In the genomic region with DNA sequence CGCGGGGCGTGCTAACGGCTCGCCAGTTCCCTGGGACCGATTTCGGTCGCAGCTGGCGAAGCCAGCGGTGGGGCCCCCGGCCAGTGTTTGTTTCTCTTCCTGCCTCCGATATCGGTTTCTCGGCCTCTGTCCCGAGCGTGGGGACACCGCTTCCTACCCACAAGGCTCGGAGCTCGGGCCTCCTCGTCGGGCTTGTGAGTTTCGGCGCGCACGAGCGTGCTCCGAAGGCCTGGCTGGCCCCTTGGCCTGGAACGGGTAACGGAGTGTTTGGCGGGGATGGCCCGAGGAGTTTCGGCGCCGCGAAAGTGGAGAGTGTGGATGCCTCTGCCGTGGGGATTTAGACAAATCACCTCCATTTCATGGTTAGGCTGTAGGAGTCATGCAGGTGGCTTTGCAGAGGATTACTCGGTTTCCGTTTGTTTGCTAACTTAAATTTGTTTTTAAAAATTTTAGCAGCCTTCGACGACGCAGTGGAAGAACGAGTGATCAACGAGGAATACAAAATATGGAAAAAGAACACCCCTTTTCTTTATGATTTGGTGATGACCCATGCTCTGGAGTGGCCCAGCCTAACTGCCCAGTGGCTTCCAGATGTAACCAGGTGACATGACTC, we compare ENCODE assay signal across 1 cellular context.
TF ChIP-seq lines count a peak whose summit lies in the region.

No MANE protein-coding gene starts in this region.

TF ChIP-seq in K562, 482 proteins besides CTCF, POLR2A, EP300 and RAD21 (continued from another document and continues in another):
- TF ChIP-seq JUN (IDR thresholded peaks at IDR 0.05; ENCODE audit: borderline replicate concordance, low read depth, low read length) (no peak), JUN (CRISPR knock-in tag; IDR thresholded peaks at IDR 0.05; ENCODE audit: borderline replicate concordance) (no peak), HSF4 (CRISPR knock-in tag; IDR thresholded peaks at IDR 0.05; ENCODE audit: borderline replicate concordance) (no peak), PPARD (CRISPR knock-in tag; IDR thresholded peaks at IDR 0.05) (no peak), MAFF (IDR thresholded peaks at IDR 0.05; ENCODE audit: low read length) (no peak), AFF4 (CRISPR knock-in tag; IDR thresholded peaks at IDR 0.05) (no peak), NCOR1 (IDR thresholded peaks at IDR 0.05) (no peak), NR4A1 (CRISPR knock-in tag; IDR thresholded peaks at IDR 0.05) (peak; percentile 82; the same call in 1 of the 2 replicates), NR4A1 (tag; IDR thresholded peaks at IDR 0.05) (no peak), BHLHE40 (IDR thresholded peaks at IDR 0.05; ENCODE audit: low read length) (0 out of 2 replicates have a peak, but pooled peaks have one; percentile 13), ZNF830 (CRISPR knock-in tag; IDR thresholded peaks at IDR 0.05) (no peak), KLF13 (tag; IDR thresholded peaks at IDR 0.05; ENCODE audit: borderline replicate concordance, low read depth) (no peak; the same call in 1 of the 2 replicates), SIN3A (IDR thresholded peaks at IDR 0.05; ENCODE audit: borderline replicate concordance in 2 of 2, control insufficient read depth in 1 of 2, low read depth in 2 of 2, low read length in 2 of 2) (peak in 1 of 2 experiments; percentile 52; a peak in 1 of 4 replicates), SMAD1 (IDR thresholded peaks at IDR 0.05; ENCODE audit: low read depth, low read length, partially characterized antibody) (no peak), E4F1 (CRISPR knock-in tag; IDR thresholded peaks at IDR 0.05; ENCODE audit: borderline replicate concordance) (no peak), ZNF354B (CRISPR knock-in tag; IDR thresholded peaks at IDR 0.05) (no peak), ZNF175 (CRISPR knock-in tag; IDR thresholded peaks at IDR 0.05; ENCODE audit: low read depth) (no peak), SAFB (IDR thresholded peaks at IDR 0.05; ENCODE audit: borderline replicate concordance, low read depth, low read length) (0 out of 2 replicates have a peak, but pooled peaks have one; percentile 41), CSDE1 (IDR thresholded peaks at IDR 0.05) (no peak), CHD2 (IDR thresholded peaks at IDR 0.05; ENCODE audit: low read depth, low read length) (no peak)
- TF ChIP-seq, protein P1, sequence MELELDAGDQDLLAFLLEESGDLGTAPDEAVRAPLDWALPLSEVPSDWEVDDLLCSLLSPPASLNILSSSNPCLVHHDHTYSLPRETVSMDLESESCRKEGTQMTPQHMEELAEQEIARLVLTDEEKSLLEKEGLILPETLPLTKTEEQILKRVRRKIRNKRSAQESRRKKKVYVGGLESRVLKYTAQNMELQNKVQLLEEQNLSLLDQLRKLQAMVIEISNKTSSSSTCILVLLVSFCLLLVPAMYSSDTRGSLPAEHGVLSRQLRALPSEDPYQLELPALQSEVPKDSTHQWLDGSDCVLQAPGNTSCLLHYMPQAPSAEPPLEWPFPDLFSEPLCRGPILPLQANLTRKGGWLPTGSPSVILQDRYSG (tag; conservative IDR thresholded peaks at IDR 0.05; ENCODE audit: low read depth), result no peak
- TF ChIP-seq, protein P2, sequence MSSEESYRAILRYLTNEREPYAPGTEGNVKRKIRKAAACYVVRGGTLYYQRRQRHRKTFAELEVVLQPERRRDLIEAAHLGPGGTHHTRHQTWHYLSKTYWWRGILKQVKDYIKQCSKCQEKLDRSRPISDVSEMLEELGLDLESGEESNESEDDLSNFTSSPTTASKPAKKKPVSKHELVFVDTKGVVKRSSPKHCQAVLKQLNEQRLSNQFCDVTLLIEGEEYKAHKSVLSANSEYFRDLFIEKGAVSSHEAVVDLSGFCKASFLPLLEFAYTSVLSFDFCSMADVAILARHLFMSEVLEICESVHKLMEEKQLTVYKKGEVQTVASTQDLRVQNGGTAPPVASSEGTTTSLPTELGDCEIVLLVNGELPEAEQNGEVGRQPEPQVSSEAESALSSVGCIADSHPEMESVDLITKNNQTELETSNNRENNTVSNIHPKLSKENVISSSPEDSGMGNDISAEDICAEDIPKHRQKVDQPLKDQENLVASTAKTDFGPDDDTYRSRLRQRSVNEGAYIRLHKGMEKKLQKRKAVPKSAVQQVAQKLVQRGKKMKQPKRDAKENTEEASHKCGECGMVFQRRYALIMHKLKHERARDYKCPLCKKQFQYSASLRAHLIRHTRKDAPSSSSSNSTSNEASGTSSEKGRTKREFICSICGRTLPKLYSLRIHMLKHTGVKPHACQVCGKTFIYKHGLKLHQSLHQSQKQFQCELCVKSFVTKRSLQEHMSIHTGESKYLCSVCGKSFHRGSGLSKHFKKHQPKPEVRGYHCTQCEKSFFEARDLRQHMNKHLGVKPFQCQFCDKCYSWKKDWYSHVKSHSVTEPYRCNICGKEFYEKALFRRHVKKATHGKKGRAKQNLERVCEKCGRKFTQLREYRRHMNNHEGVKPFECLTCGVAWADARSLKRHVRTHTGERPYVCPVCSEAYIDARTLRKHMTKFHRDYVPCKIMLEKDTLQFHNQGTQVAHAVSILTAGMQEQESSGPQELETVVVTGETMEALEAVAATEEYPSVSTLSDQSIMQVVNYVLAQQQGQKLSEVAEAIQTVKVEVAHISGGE (CRISPR knock-in tag; IDR thresholded peaks at IDR 0.05), result peak in 1 of 3 experiments; percentile 39; a peak in 1 of 6 replicates
- TF ChIP-seq, protein P3, sequence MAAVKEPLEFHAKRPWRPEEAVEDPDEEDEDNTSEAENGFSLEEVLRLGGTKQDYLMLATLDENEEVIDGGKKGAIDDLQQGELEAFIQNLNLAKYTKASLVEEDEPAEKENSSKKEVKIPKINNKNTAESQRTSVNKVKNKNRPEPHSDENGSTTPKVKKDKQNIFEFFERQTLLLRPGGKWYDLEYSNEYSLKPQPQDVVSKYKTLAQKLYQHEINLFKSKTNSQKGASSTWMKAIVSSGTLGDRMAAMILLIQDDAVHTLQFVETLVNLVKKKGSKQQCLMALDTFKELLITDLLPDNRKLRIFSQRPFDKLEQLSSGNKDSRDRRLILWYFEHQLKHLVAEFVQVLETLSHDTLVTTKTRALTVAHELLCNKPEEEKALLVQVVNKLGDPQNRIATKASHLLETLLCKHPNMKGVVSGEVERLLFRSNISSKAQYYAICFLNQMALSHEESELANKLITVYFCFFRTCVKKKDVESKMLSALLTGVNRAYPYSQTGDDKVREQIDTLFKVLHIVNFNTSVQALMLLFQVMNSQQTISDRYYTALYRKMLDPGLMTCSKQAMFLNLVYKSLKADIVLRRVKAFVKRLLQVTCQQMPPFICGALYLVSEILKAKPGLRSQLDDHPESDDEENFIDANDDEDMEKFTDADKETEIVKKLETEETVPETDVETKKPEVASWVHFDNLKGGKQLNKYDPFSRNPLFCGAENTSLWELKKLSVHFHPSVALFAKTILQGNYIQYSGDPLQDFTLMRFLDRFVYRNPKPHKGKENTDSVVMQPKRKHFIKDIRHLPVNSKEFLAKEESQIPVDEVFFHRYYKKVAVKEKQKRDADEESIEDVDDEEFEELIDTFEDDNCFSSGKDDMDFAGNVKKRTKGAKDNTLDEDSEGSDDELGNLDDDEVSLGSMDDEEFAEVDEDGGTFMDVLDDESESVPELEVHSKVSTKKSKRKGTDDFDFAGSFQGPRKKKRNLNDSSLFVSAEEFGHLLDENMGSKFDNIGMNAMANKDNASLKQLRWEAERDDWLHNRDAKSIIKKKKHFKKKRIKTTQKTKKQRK (IDR thresholded peaks at IDR 0.05; ENCODE audit: borderline replicate concordance, low read depth, low read length), result no peak
- TF ChIP-seq, protein P4, sequence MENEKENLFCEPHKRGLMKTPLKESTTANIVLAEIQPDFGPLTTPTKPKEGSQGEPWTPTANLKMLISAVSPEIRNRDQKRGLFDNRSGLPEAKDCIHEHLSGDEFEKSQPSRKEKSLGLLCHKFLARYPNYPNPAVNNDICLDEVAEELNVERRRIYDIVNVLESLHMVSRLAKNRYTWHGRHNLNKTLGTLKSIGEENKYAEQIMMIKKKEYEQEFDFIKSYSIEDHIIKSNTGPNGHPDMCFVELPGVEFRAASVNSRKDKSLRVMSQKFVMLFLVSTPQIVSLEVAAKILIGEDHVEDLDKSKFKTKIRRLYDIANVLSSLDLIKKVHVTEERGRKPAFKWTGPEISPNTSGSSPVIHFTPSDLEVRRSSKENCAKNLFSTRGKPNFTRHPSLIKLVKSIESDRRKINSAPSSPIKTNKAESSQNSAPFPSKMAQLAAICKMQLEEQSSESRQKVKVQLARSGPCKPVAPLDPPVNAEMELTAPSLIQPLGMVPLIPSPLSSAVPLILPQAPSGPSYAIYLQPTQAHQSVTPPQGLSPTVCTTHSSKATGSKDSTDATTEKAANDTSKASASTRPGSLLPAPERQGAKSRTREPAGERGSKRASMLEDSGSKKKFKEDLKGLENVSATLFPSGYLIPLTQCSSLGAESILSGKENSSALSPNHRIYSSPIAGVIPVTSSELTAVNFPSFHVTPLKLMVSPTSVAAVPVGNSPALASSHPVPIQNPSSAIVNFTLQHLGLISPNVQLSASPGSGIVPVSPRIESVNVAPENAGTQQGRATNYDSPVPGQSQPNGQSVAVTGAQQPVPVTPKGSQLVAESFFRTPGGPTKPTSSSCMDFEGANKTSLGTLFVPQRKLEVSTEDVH (IDR thresholded peaks at IDR 0.05; ENCODE audit: low read depth, partially characterized antibody), result no peak
- TF ChIP-seq, protein P5, sequence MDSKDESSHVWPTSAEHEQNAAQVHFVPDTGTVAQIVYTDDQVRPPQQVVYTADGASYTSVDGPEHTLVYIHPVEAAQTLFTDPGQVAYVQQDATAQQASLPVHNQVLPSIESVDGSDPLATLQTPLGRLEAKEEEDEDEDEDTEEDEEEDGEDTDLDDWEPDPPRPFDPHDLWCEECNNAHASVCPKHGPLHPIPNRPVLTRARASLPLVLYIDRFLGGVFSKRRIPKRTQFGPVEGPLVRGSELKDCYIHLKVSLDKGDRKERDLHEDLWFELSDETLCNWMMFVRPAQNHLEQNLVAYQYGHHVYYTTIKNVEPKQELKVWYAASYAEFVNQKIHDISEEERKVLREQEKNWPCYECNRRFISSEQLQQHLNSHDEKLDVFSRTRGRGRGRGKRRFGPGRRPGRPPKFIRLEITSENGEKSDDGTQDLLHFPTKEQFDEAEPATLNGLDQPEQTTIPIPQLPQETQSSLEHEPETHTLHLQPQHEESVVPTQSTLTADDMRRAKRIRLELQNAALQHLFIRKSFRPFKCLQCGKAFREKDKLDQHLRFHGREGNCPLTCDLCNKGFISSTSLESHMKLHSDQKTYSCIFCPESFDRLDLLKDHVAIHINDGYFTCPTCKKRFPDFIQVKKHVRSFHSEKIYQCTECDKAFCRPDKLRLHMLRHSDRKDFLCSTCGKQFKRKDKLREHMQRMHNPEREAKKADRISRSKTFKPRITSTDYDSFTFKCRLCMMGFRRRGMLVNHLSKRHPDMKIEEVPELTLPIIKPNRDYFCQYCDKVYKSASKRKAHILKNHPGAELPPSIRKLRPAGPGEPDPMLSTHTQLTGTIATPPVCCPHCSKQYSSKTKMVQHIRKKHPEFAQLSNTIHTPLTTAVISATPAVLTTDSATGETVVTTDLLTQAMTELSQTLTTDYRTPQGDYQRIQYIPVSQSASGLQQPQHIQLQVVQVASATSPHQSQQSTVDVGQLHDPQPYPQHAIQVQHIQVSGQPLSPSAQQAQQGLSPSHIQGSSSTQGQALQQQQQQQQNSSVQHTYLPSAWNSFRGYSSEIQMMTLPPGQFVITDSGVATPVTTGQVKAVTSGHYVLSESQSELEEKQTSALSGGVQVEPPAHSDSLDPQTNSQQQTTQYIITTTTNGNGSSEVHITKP (IDR thresholded peaks at IDR 0.05; ENCODE audit: partially characterized antibody), result peak; percentile 82
